Comparison of ENCODE assay signal across 23 cellular contexts in genomic region chr12:91211869-91212268, GRCh38. TPM values are rescaled to one million over a fixed set of nuclear protein-coding genes. Genes with fewer than 3 reads are reported as not detected.
DNase-seq lines count a peak whose midpoint lies in the region; ATAC-seq and TF ChIP-seq lines count a peak whose summit lies in the region.
"Had no signal": no experiment of that assay in that cellular context is flagged by ENCODE, and none has a peak within 500 bp of the region (broad histone marks: within the 10 kb centered on the region; RNA-seq: fewer than 3 reads in every experiment).

No MANE protein-coding gene starts in this region.

- no peak overlapping the region for H3K56ac ChIP-seq in mesendoderm (ENCODE audit: low read length)

- H3K9me3 ChIP-seq in right atrium auricular region: peaks cover 0 to 6% of the 10 kb centered on the region in 2 donors
- no peaks in the 10 kb centered on the region for H3K9me3 ChIP-seq in SK-N-MC (ENCODE audit: low read depth, low read length)

- DNase-seq in Right ventricle myocardium superior (no peak), right atrium auricular region (ENCODE audit: low spot score) (no peak), SK-N-MC (ENCODE audit: low read depth, low spot score) (no peak), fibroblast of the aortic adventitia (ENCODE audit: low read depth) (peak; percentile 59), mesendoderm (no peak), MCF 10A (ENCODE audit: unreplicated experiment) (no peak), Ammon's horn (ENCODE audit: low spot score) (no peak), RPMI8226 (no peak)
- DNase-seq: ACHN; C1 segment of cervical spinal cord; Calu3; CD8-positive, alpha-beta memory T cell; DMS153; Kasumi-1; MM.1S; NCI-H1048; NCI-H1417 treated with DMSO at 0.1 percent for 48 hours; NCI-H187; NCI-H446; NCI-H526; SHP77 treated with DMSO at 0.1 percent for 48 hours had no signal

- H4K5ac ChIP-seq in mesendoderm (ENCODE audit: low read length): no peak overlapping the region

- H3K4me1 ChIP-seq in right atrium auricular region: no peaks in the 10 kb centered on the region
- H3K4me1 ChIP-seq in mesendoderm (ENCODE audit: control insufficient read depth, low read depth, low read length): no peaks in the 10 kb centered on the region

- H2BK15ac ChIP-seq in mesendoderm (replicated peaks; ENCODE audit: low read depth): no peak overlapping the region

- H3K18ac ChIP-seq in mesendoderm (ENCODE audit: low read length): no peak overlapping the region

- H3K4ac ChIP-seq in mesendoderm (ENCODE audit: low read depth, low read length): no peak overlapping the region

- H3K4me3 ChIP-seq in right atrium auricular region (no peak overlapping the region), SK-N-MC (no peak overlapping the region), fibroblast of the aortic adventitia (ENCODE audit: low read depth, low read length) (no peak overlapping the region), mesendoderm (ENCODE audit: low read length) (no peak overlapping the region)

- no peak overlapping the region for H2AK5ac ChIP-seq in mesendoderm (ENCODE audit: low read length)

- no peak overlapping the region for H2BK120ac ChIP-seq in mesendoderm (ENCODE audit: low read depth, low read length)

- no peak overlapping the region for H4K8ac ChIP-seq in mesendoderm (ENCODE audit: low read depth, low read length)

- POLR2A ChIA-PET in MCF 10A (lab: Yijun Ruan, JAX): interaction anchor here (0.6 kb wide), 1 partner anchor 1610 kb away, joined by 3 read pairs; no protein-coding TSS in a partner anchor

- WGBS in mesendoderm (ENCODE audit: extremely low coverage, insufficient coverage, low lambda C conversion rate): no CpG with 5 or more reads among the region's 1 CpG

- no peak overlapping the region for H3K9ac ChIP-seq in SK-N-MC (ENCODE audit: insufficient read length)
- no peak overlapping the region for H3K9ac ChIP-seq in mesendoderm (ENCODE audit: low read length)

- H3K27me3 ChIP-seq in right atrium auricular region (no peaks in the 10 kb centered on the region), mesendoderm (ENCODE audit: insufficient read depth, low read length, poor library complexity) (no peaks in the 10 kb centered on the region)

- peak; percentile 40 for ATAC-seq in Right ventricle myocardium superior (ENCODE audit: poor library complexity)

- TF ChIP-seq CTCF in right atrium auricular region (IDR thresholded peaks at IDR 0.05) (no peak), fibroblast of the aortic adventitia (IDR thresholded peaks at IDR 0.05; ENCODE audit: insufficient read depth, low read length) (no peak), MCF 10A (IDR thresholded peaks at IDR 0.05; ENCODE audit: unreplicated experiment) (no peak)

- H3K9me3 Mint-ChIP-seq in MCF 10A (ENCODE audit: unreplicated experiment): no peaks in the 10 kb centered on the region

- CTCF ChIA-PET in MCF 10A (lab: Yijun Ruan, JAX): no interaction called here

- H3K23ac ChIP-seq in mesendoderm (ENCODE audit: low read length): no peak overlapping the region

- no peaks in the 10 kb centered on the region for H3K79me2 ChIP-seq in mesendoderm (ENCODE audit: control insufficient read depth, insufficient read depth, low read length)

- no peaks in the 10 kb centered on the region for H3K27me3 Mint-ChIP-seq in MCF 10A (ENCODE audit: insufficient read depth, unreplicated experiment)

- no peak overlapping the region for H2BK5ac ChIP-seq in mesendoderm (ENCODE audit: low read length)

- H3K36me3 Mint-ChIP-seq in MCF 10A (ENCODE audit: insufficient read depth, unreplicated experiment): no peaks in the 10 kb centered on the region
- H3K36me3 Mint-ChIP-seq: CD8-positive, alpha-beta memory T cell had no signal

- H3K4me2 ChIP-seq in mesendoderm (ENCODE audit: low read length): no peak overlapping the region

- H3K27ac ChIP-seq in right atrium auricular region: no peak overlapping the region
- peak overlapping the region; percentile 60; the same call in 1 of the 2 replicates for H3K27ac ChIP-seq in SK-N-MC
- no peak overlapping the region for H3K27ac ChIP-seq in mesendoderm (ENCODE audit: low read depth, low read length)
- H3K27ac ChIP-seq: 22Rv1 had no signal

- H3K4me3 Mint-ChIP-seq in MCF 10A (ENCODE audit: unreplicated experiment): no peak overlapping the region
- H3K4me3 Mint-ChIP-seq: CD8-positive, alpha-beta memory T cell had no signal

- intact Hi-C loops in Right ventricle myocardium superior (cut with DNase I): no loop called here
- intact Hi-C loops in MCF 10A (cut with micrococcal nuclease): no loop called here

- no peaks in the 10 kb centered on the region for H3K4me1 Mint-ChIP-seq in MCF 10A (ENCODE audit: insufficient read depth, unreplicated experiment)
- H3K4me1 Mint-ChIP-seq: CD8-positive, alpha-beta memory T cell had no signal

- BruUV-seq in MCF 10A (replicated peaks; lab: Mats Ljungman, UMichigan): no TSS peak

- no peaks in the 10 kb centered on the region for H3K79me1 ChIP-seq in mesendoderm (ENCODE audit: low read length)

- H3K27ac Mint-ChIP-seq in MCF 10A (ENCODE audit: low read depth, unreplicated experiment): no peak overlapping the region
- H3K27ac Mint-ChIP-seq: CD8-positive, alpha-beta memory T cell had no signal

- H3K36me3 ChIP-seq in right atrium auricular region (no peaks in the 10 kb centered on the region), SK-N-MC (ENCODE audit: insufficient read depth, low read length) (no peaks in the 10 kb centered on the region), mesendoderm (ENCODE audit: control insufficient read depth, insufficient read depth, low read length) (no peaks in the 10 kb centered on the region)

RNA-seq across cellular contexts. Expression of gene DCN, which starts 29.3 kb away (rescaled TPM):
- 800 TPM for total RNA-seq in Right ventricle myocardium superior
- total RNA-seq in right atrium auricular region: 1,000 to 10,000 TPM in 1 of 2 donors, 100 to 1,000 TPM in 1; 994 to 1,906 TPM
- total RNA-seq in fibroblast of the aortic adventitia (ENCODE audit: low replicate concordance): 1,482 and 2,298 TPM in 2 replicates
- not detected for polyA plus RNA-seq in mesendoderm (2013, experiment 1 of 2)
- polyA plus RNA-seq in mesendoderm (2013, experiment 2 of 2): not detected
- total RNA-seq in MCF 10A (2022): 33.1 and 46.5 TPM in 2 replicates
- total RNA-seq: Calu3; CD8-positive, alpha-beta memory T cell; G401 had no signal
- polyA plus RNA-seq: CD8-positive, alpha-beta memory T cell had no signal

Comparison
In these comparisons a context has a peak if more than half of its experiments do, and no peak if none do; other contexts are left out.
1. RNA of gene DCN, which starts 29.3 kb away (total RNA-seq): 1,482 to 2,298 TPM in fibroblast of the aortic adventitia, 994 to 1,906 TPM in right atrium auricular region and 800 TPM in Right ventricle myocardium superior (single experiment); 33.1 to 46.5 TPM in MCF 10A; every median in the first group is over 10 times any median in the second.